ENCODE assay signal across 34 cellular contexts in genomic region chr18:35504996-35505395, GRCh38.
"Had no signal": no experiment of that assay in that cellular context is flagged by ENCODE, and none has a peak within 500 bp of the region (broad histone marks: within the 10 kb centered on the region; RNA-seq: fewer than 3 reads in every experiment).

No MANE protein-coding gene starts in this region.

- ATAC-seq: activated CD8-positive, alpha-beta T cell treated with anti-CD3 and anti-CD28 coated beads for 36 hours; activated naive CD8-positive, alpha-beta T cell treated with anti-CD3 and anti-CD28 coated beads, Interleukin-2, amount 50 U/mL, for 24 hours had no signal

- H3K4me3 Mint-ChIP-seq: activated B cell treated with CpG ODN at 0.5 μM for 24 hours; activated CD4-positive, alpha-beta memory T cell treated with anti-CD3 and anti-CD28 coated beads for 36 hours; activated CD4-positive, alpha-beta T cell treated with anti-CD3 and anti-CD28 coated beads, Interleukin-2, amount 10 ng/mL, durations not matched to agents 24 days and 14 days; activated CD8-positive, alpha-beta T cell treated with anti-CD3 and anti-CD28 coated beads for 36 hours; activated naive CD4-positive, alpha-beta T cell treated with anti-CD3 and anti-CD28 coated beads, Interleukin-2, amount 10 ng/mL, durations not matched to agents 7 days and 5 days; activated naive CD4-positive, alpha-beta T cell treated with anti-CD3 and anti-CD28 coated beads, Interleukin-2, amount 50 U/mL, for 24 hours; activated naive CD8-positive, alpha-beta T cell; activated naive CD8-positive, alpha-beta T cell treated with anti-CD3 and anti-CD28 coated beads, Interleukin-2, amount 10 ng/mL, durations not matched to agents 7 days and 5 days; activated naive CD8-positive, alpha-beta T cell treated with anti-CD3 and anti-CD28 coated beads, Interleukin-2, amount 50 U/mL, for 24 hours; activated T-cell treated with anti-CD3 and anti-CD28 coated beads, Interleukin-2, amount 50 U/mL, for 24 hours; central memory CD8-positive, alpha-beta T cell; T-helper 1 cell treated with Interleukin-12 subunit alpha and Interleukin-12 subunit beta and Interleukin-4 antibody, amounts not matched to agents 30 μg/mL and 1 μg/mL, for 36 hours; T-helper 2 cell treated with Interferon-gamma antibody and Interleukin-4, amounts not matched to agents 5 μg/mL and 100 μg/mL, for 36 hours had no signal

- H3K27ac ChIP-seq: ascending aorta, brain microvascular endothelial cell, breast epithelium, VCaP had no signal

- H3K36me3 Mint-ChIP-seq: activated CD4-positive, alpha-beta memory T cell treated with anti-CD3 and anti-CD28 coated beads for 36 hours; activated naive CD4-positive, alpha-beta T cell treated with anti-CD3 and anti-CD28 coated beads, Interleukin-2, amount 10 ng/mL, durations not matched to agents 7 days and 5 days; activated naive CD4-positive, alpha-beta T cell treated with anti-CD3 and anti-CD28 coated beads, Interleukin-2, amount 50 U/mL, for 24 hours; activated naive CD8-positive, alpha-beta T cell; activated naive CD8-positive, alpha-beta T cell treated with anti-CD3 and anti-CD28 coated beads, Interleukin-2, amount 10 ng/mL, durations not matched to agents 7 days and 5 days had no signal

- H3K27me3 Mint-ChIP-seq: activated B cell treated with CpG ODN at 0.5 μM for 24 hours; activated T-cell treated with anti-CD3 and anti-CD28 coated beads, Interleukin-2, amount 50 U/mL, for 24 hours had no signal

- H3K9me3 Mint-ChIP-seq: activated B cell treated with CpG ODN at 0.5 μM for 24 hours; activated CD4-positive, alpha-beta memory T cell treated with anti-CD3 and anti-CD28 coated beads for 36 hours; activated CD4-positive, alpha-beta T cell treated with anti-CD3 and anti-CD28 coated beads, Interleukin-2, amount 10 ng/mL, durations not matched to agents 24 days and 14 days; activated CD8-positive, alpha-beta T cell treated with anti-CD3 and anti-CD28 coated beads for 36 hours; activated naive CD4-positive, alpha-beta T cell treated with anti-CD3 and anti-CD28 coated beads, Interleukin-2, amount 10 ng/mL, durations not matched to agents 7 days and 5 days; activated naive CD4-positive, alpha-beta T cell treated with anti-CD3 and anti-CD28 coated beads, Interleukin-2, amount 50 U/mL, for 24 hours; activated naive CD8-positive, alpha-beta T cell treated with anti-CD3 and anti-CD28 coated beads, Interleukin-2, amount 10 ng/mL, durations not matched to agents 7 days and 5 days; activated naive CD8-positive, alpha-beta T cell treated with anti-CD3 and anti-CD28 coated beads, Interleukin-2, amount 50 U/mL, for 24 hours; activated T-cell treated with anti-CD3 and anti-CD28 coated beads, Interleukin-2, amount 50 U/mL, for 24 hours; activated T-helper 2 cell treated with anti-CD3 and anti-CD28 coated beads, Interferon-gamma antibody, Interleukin-2, Interleukin-4, amounts not matched to agents 10 μg/mL and 5 μg/mL and 100 μg/mL, durations not matched to agents 14 hours and 24 hours and 36 hours; central memory CD8-positive, alpha-beta T cell; T-helper 1 cell treated with Interleukin-12 subunit alpha and Interleukin-12 subunit beta and Interleukin-4 antibody, amounts not matched to agents 30 μg/mL and 1 μg/mL, for 36 hours; T-helper 2 cell treated with Interferon-gamma antibody and Interleukin-4, amounts not matched to agents 5 μg/mL and 100 μg/mL, for 36 hours had no signal

- H3K4me1 ChIP-seq: ascending aorta, breast epithelium had no signal

- H3K9me3 ChIP-seq: ascending aorta, breast epithelium had no signal

- DNase-seq: activated B cell treated with CpG ODN at 0.5 μM for 24 hours; activated CD4-positive, alpha-beta memory T cell treated with anti-CD3 and anti-CD28 coated beads for 36 hours; activated CD4-positive, alpha-beta T cell treated with anti-CD3 and anti-CD28 coated beads for 4 hours; activated CD4-positive, alpha-beta T cell treated with anti-CD3 and anti-CD28 coated beads, Interleukin-2, amount 10 ng/mL, durations not matched to agents 24 days and 14 days; activated CD4-positive, alpha-beta T cell treated with anti-CD3 and anti-CD28 coated beads, Interleukin-2, amount 50 U/mL, for 1 hour; activated CD4-positive, alpha-beta T cell treated with anti-CD3 and anti-CD28 coated beads, Interleukin-2, amount 50 U/mL, for 4 hours; activated CD4-positive, CD25-positive, alpha-beta regulatory T cell treated with anti-CD3 and anti-CD28 coated beads, Interleukin-2, amount 50 U/mL, for 72 hours; activated CD8-positive, alpha-beta memory T cell treated with anti-CD3 and anti-CD28 coated beads, Interleukin-2, amount 50 U/mL, for 48 hours; activated CD8-positive, alpha-beta T cell treated with anti-CD3 and anti-CD28 coated beads for 36 hours; activated effector memory CD4-positive, alpha-beta T cell treated with Interleukin-2 at 50 U/mL for 16 hours; activated gamma-delta T cell; activated naive CD4-positive, alpha-beta T cell treated with anti-CD3 and anti-CD28 coated beads, Interleukin-2, amount 10 ng/mL, durations not matched to agents 7 days and 5 days; activated naive CD4-positive, alpha-beta T cell treated with Interleukin-2 at 50 U/mL for 16 hours; activated naive CD8-positive, alpha-beta T cell treated with anti-CD3 and anti-CD28 coated beads, Interleukin-2, amount 10 ng/mL, durations not matched to agents 7 days and 5 days; activated naive CD8-positive, alpha-beta T cell treated with anti-CD3 and anti-CD28 coated beads, Interleukin-2, amount 50 U/mL, for 24 hours; activated T-cell treated with anti-CD3 and anti-CD28 coated beads, Interleukin-2, amount 50 U/mL, for 24 hours; activated T-cell treated with anti-CD3 and anti-CD28 coated beads, Interleukin-2, amount 50 U/mL, for 48 hours; amygdala; anterior cingulate cortex; brain microvascular endothelial cell; cerebellar nuclear complex; T-helper 1 cell; T-helper 2 cell; T-helper 9 cell had no signal

- H3K27ac Mint-ChIP-seq: activated B cell treated with CpG ODN at 0.5 μM for 24 hours; activated CD4-positive, alpha-beta memory T cell treated with anti-CD3 and anti-CD28 coated beads for 36 hours; activated CD4-positive, alpha-beta T cell treated with anti-CD3 and anti-CD28 coated beads, Interleukin-2, amount 10 ng/mL, durations not matched to agents 24 days and 14 days; activated CD8-positive, alpha-beta T cell treated with anti-CD3 and anti-CD28 coated beads for 36 hours; activated naive CD4-positive, alpha-beta T cell treated with anti-CD3 and anti-CD28 coated beads, Interleukin-2, amount 10 ng/mL, durations not matched to agents 7 days and 5 days; activated naive CD4-positive, alpha-beta T cell treated with anti-CD3 and anti-CD28 coated beads, Interleukin-2, amount 50 U/mL, for 24 hours; activated naive CD8-positive, alpha-beta T cell; activated naive CD8-positive, alpha-beta T cell treated with anti-CD3 and anti-CD28 coated beads, Interleukin-2, amount 10 ng/mL, durations not matched to agents 7 days and 5 days; activated naive CD8-positive, alpha-beta T cell treated with anti-CD3 and anti-CD28 coated beads, Interleukin-2, amount 50 U/mL, for 24 hours; activated T-cell treated with anti-CD3 and anti-CD28 coated beads, Interleukin-2, amount 50 U/mL, for 24 hours; activated T-helper 2 cell treated with anti-CD3 and anti-CD28 coated beads, Interferon-gamma antibody, Interleukin-2, Interleukin-4, amounts not matched to agents 10 μg/mL and 5 μg/mL and 100 μg/mL, durations not matched to agents 14 hours and 24 hours and 36 hours; T-helper 1 cell treated with Interleukin-12 subunit alpha and Interleukin-12 subunit beta and Interleukin-4 antibody, amounts not matched to agents 30 μg/mL and 1 μg/mL, for 36 hours; T-helper 2 cell treated with Interferon-gamma antibody and Interleukin-4, amounts not matched to agents 5 μg/mL and 100 μg/mL, for 36 hours had no signal

- H3K4me3 ChIP-seq: ascending aorta, breast epithelium had no signal

- FAIRE-seq: TTC549 had no signal

- H3K4me1 Mint-ChIP-seq: activated naive CD4-positive, alpha-beta T cell treated with anti-CD3 and anti-CD28 coated beads, Interleukin-2, amount 50 U/mL, for 24 hours; activated naive CD8-positive, alpha-beta T cell treated with anti-CD3 and anti-CD28 coated beads, Interleukin-2, amount 50 U/mL, for 24 hours; central memory CD8-positive, alpha-beta T cell had no signal

- H3K27me3 ChIP-seq: ascending aorta, brain microvascular endothelial cell, breast epithelium had no signal

- H3K36me3 ChIP-seq: ascending aorta, brain microvascular endothelial cell, breast epithelium had no signal
